ENCODE assay signal across 8 cellular contexts in the genomic region with DNA sequence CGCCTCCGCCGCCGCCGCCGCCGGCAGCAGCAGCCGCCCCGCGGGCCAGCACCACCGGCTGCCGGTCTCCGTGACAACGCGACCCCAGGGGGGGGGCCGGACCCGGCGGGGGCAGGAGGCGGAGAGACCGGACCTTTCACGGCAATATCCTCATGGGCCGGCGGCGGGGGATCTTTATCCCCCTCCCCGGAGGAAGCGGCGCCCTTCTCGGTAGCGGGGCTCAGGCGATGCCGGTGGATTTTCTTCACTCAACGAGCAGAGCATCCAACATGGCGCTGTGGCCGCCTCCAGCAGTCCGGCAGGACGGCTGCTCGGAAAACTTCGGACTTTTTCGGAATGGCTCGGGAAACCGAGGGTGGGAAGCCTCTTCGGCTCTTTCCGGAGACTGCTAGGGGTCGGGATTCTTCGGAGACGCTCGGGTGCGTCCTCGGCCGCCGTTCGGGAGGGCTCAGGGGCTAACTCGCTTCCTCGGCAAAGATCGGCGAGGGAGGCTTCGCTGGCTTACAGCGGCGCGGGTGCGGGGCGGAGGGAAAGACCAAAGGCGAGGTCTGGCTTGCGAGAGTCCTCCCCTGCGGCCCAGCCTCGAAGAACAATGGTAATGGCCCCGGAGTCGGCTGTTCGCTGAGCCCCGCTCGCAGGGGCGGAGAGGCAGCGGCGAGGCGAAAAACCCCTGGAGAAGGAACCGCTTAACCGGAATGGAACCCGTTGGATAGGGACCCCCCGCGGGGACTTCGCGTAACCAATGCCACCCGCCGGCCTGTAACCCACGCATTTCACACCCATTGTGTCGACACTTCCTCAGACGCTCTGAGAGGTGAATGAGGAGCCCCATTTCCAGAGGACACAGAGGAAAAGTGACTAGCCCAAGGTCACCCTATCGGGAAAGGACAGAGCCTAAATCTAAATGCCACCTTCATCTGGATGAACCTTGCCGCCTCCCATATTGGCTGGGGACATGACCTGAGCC. TPM values are rescaled to one million over a fixed set of nuclear protein-coding genes. Genes with fewer than 3 reads are reported as not detected.
DNase-seq lines count a peak whose midpoint lies in the region; ATAC-seq and TF ChIP-seq lines count a peak whose summit lies in the region.

A gene with protein sequence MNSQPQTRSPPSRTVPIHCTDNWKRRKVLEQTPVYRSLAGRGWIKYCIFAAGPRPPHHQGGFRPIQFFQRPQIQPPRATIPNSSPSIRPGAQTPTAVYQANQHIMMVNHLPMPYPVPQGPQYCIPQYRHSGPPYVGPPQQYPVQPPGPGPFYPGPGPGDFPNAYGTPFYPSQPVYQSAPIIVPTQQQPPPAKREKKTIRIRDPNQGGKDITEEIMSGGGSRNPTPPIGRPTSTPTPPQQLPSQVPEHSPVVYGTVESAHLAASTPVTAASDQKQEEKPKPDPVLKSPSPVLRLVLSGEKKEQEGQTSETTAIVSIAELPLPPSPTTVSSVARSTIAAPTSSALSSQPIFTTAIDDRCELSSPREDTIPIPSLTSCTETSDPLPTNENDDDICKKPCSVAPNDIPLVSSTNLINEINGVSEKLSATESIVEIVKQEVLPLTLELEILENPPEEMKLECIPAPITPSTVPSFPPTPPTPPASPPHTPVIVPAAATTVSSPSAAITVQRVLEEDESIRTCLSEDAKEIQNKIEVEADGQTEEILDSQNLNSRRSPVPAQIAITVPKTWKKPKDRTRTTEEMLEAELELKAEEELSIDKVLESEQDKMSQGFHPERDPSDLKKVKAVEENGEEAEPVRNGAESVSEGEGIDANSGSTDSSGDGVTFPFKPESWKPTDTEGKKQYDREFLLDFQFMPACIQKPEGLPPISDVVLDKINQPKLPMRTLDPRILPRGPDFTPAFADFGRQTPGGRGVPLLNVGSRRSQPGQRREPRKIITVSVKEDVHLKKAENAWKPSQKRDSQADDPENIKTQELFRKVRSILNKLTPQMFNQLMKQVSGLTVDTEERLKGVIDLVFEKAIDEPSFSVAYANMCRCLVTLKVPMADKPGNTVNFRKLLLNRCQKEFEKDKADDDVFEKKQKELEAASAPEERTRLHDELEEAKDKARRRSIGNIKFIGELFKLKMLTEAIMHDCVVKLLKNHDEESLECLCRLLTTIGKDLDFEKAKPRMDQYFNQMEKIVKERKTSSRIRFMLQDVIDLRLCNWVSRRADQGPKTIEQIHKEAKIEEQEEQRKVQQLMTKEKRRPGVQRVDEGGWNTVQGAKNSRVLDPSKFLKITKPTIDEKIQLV (N-terminal part only) (minus strand): TSS at position 309 of the 967 bp plus-strand sequence. CDS start 174,155 bp downstream, outside the sequence.

- TF ChIP-seq EP300 in upper lobe of left lung (IDR thresholded peaks at IDR 0.05) = no peak

- H3K4me1 ChIP-seq in heart right ventricle (peaks cover under 1 to 33% (median 17%) of the 10 kb centered on the region in 9 donors), upper lobe of left lung (peaks cover 10 to 28% (median 15%) of the 10 kb centered on the region in 4 donors)

- H3K9me3 Mint-ChIP-seq in T-helper 1 cell treated with Interleukin-12 subunit alpha and Interleukin-12 subunit beta and Interleukin-4 antibody, amounts not matched to agents 30 μg/mL and 1 μg/mL, for 36 hours = no peaks in the 10 kb centered on the region

- intact Hi-C loops in heart right ventricle (cut with DNase I) = loop anchor here in 2 of 10 donors (5.0 to 10.0 kb wide), 2 partner anchors 92 to 190 kb away; no protein-coding TSS in a partner anchor
- intact Hi-C loops in posterior cingulate gyrus (cut with DNase I) = loop anchor here (5.0 to 10.0 kb wide), 2 partner anchors 62 to 390 kb away; a partner anchor contains a TSS

- WGBS in heart right ventricle, 2 donors = 3% methylated on average over 74 to 87 of the region's 89 CpGs
- 4% methylated on average over 14 to 50 of the region's 89 CpGs for WGBS in upper lobe of left lung, 2 donors

- peak within 1 kb of the TSS; percentile 75 to 98 (median 92) for H3K4me3 ChIP-seq in heart right ventricle
- H3K4me3 ChIP-seq in upper lobe of left lung = peak within 1 kb of the TSS; percentile 71 to 95 (median 87)

- no peak for TF ChIP-seq CTCF in GM13977 (IDR thresholded peaks at IDR 0.05; ENCODE audit: extremely low read depth, insufficient read depth, missing control alignments)
- peak in 1 of 9 donors; percentile 10 for TF ChIP-seq CTCF in heart right ventricle (IDR thresholded peaks at IDR 0.05)
- peak in 2 of 6 experiments; percentile 5 to 26 for TF ChIP-seq CTCF in upper lobe of left lung (IDR thresholded peaks at IDR 0.05)

- peaks cover 7% of the 10 kb centered on the region for H3K36me3 Mint-ChIP-seq in T-helper 1 cell treated with Interleukin-12 subunit alpha and Interleukin-12 subunit beta and Interleukin-4 antibody, amounts not matched to agents 30 μg/mL and 1 μg/mL, for 36 hours (ENCODE audit: low read depth)

- H3K27me3 ChIP-seq in heart right ventricle (no peaks in the 10 kb centered on the region), upper lobe of left lung (no peaks in the 10 kb centered on the region)

- no peaks in the 10 kb centered on the region for H3K27me3 Mint-ChIP-seq in T-helper 1 cell treated with Interleukin-12 subunit alpha and Interleukin-12 subunit beta and Interleukin-4 antibody, amounts not matched to agents 30 μg/mL and 1 μg/mL, for 36 hours (ENCODE audit: low read depth)

- H3K9me3 ChIP-seq in heart right ventricle (no peaks in the 10 kb centered on the region), upper lobe of left lung (no peaks in the 10 kb centered on the region)

- H3K36me3 ChIP-seq in heart right ventricle (peaks cover 0 to 7% (median 0%) of the 10 kb centered on the region in 9 donors), upper lobe of left lung (no peaks in the 10 kb centered on the region)

- H3K27ac ChIP-seq in heart right ventricle = peak within 1 kb of the TSS; percentile 68 to 98 (median 96)
- H3K27ac ChIP-seq in upper lobe of left lung = peak within 1 kb of the TSS; percentile 94 to 98 (median 95)

- peak within 1 kb of the TSS; percentile 84 for H3K27ac Mint-ChIP-seq in T-helper 1 cell treated with Interleukin-12 subunit alpha and Interleukin-12 subunit beta and Interleukin-4 antibody, amounts not matched to agents 30 μg/mL and 1 μg/mL, for 36 hours

- DNase-seq in GM13977 (ENCODE audit: low spot score) (peak; percentile 99), NCI-H1694 (lab: John Stamatoyannopoulos, UW) (peak; percentile 90), amniotic stem cell (lab: John Stamatoyannopoulos, UW) (peak; percentile 98), heart right ventricle (peak; percentile 99 to 100), posterior cingulate gyrus (peak; percentile 98 to 100 (median 99)), upper lobe of left lung (peak; percentile 97 to 98)

- H3K4me3 Mint-ChIP-seq in T-helper 1 cell treated with Interleukin-12 subunit alpha and Interleukin-12 subunit beta and Interleukin-4 antibody, amounts not matched to agents 30 μg/mL and 1 μg/mL, for 36 hours = peak within 1 kb of the TSS; percentile 83

- H3K4me1 Mint-ChIP-seq in T-helper 1 cell treated with Interleukin-12 subunit alpha and Interleukin-12 subunit beta and Interleukin-4 antibody, amounts not matched to agents 30 μg/mL and 1 μg/mL, for 36 hours (ENCODE audit: low read depth) = peaks cover 23% of the 10 kb centered on the region

- ATAC-seq in HG02884 (IDR thresholded peaks at IDR 0.05; ENCODE audit: unreplicated experiment) (peak; percentile 86), heart right ventricle (peak; percentile 96 to 99 (median 98)), upper lobe of left lung (ENCODE audit: low FRiP score in 2 of 2) (peak; percentile 98 to 99)

- in situ Hi-C loops in GM13977 (cut with MboI; ENCODE audit: low pct_unique_long_range_greater_than_20kb, low sequenced_read_pairs, unreplicated experiment) = loop anchor here (25.0 kb wide), 1 partner anchor 190 kb away; no protein-coding TSS in a partner anchor

- peak in 3 of 4 donors; percentile 56 to 82 (median 60) for TF ChIP-seq POLR2A in upper lobe of left lung (IDR thresholded peaks at IDR 0.05)

RNA-seq across cellular contexts. Expression of the gene that starts here (rescaled TPM):
- total RNA-seq in heart right ventricle (10 to 100 TPM; 30.9 to 50.2 (median 37.2) TPM), upper lobe of left lung (10 to 100 TPM; 23.7 to 75.4 (median 38.3) TPM)
- polyA plus RNA-seq in heart right ventricle = 10 to 100 TPM; 13.3 to 22.5 TPM

Comparison
In these comparisons a context has a peak if more than half of its experiments do, and no peak if none do; other contexts are left out.
1. Peak in every context shown above with its lines: DNase-seq, ATAC-seq, H3K4me3 ChIP-seq and H3K27ac ChIP-seq.